33 cellular contexts compared by ENCODE assay signal in genomic region chr12:88044035-88044434, GRCh38. TPM values are rescaled to one million over a fixed set of nuclear protein-coding genes. Genes with fewer than 3 reads are reported as not detected.
"Had no signal": no experiment of that assay in that cellular context is flagged by ENCODE, and none has a peak within 500 bp of the region (broad histone marks: within the 10 kb centered on the region; RNA-seq: fewer than 3 reads in every experiment).

No MANE protein-coding gene starts in this region.

- H3K4me1 ChIP-seq: ascending aorta, colonic mucosa had no signal

- FAIRE-seq: bronchial epithelial cell, endometrium, endothelial cell of umbilical vein had no signal

- H3K27ac ChIP-seq: ascending aorta, brain microvascular endothelial cell, colonic mucosa, epithelial cell of prostate, esophagus squamous epithelium, gastroesophageal sphincter, heart right ventricle, WERI-Rb-1 had no signal

- ATAC-seq: activated CD4-positive, CD25-positive, alpha-beta regulatory T cell treated with anti-CD3 and anti-CD28 coated beads, Interleukin-2, amount 50 U/mL, for 24 hours; activated CD8-positive, alpha-beta T cell treated with anti-CD3 and anti-CD28 coated beads for 36 hours; activated naive CD4-positive, alpha-beta T cell treated with anti-CD3 and anti-CD28 coated beads, Interleukin-2, amount 50 U/mL, for 72 hours; gastroesophageal sphincter; heart right ventricle; T-helper 17 cell had no signal

- H3K9me3 Mint-ChIP-seq: activated B cell treated with CpG ODN at 0.5 μM for 24 hours; activated CD8-positive, alpha-beta T cell treated with anti-CD3 and anti-CD28 coated beads for 36 hours; activated naive CD4-positive, alpha-beta T cell treated with anti-CD3 and anti-CD28 coated beads, Interleukin-2, amount 10 ng/mL, durations not matched to agents 7 days and 5 days; activated naive CD4-positive, alpha-beta T cell treated with anti-CD3 and anti-CD28 coated beads, Interleukin-2, amount 50 U/mL, for 72 hours; activated naive CD8-positive, alpha-beta T cell treated with anti-CD3 and anti-CD28 coated beads, Interleukin-2, amount 10 ng/mL, durations not matched to agents 7 days and 5 days; T-helper 2 cell treated with Interferon-gamma antibody and Interleukin-4, amounts not matched to agents 5 μg/mL and 100 μg/mL, for 36 hours had no signal

- DNase-seq: activated B cell treated with CpG ODN at 0.5 μM for 24 hours; activated CD4-positive, alpha-beta T cell treated with anti-CD3 and anti-CD28 coated beads for 48 hours; activated CD4-positive, alpha-beta T cell treated with anti-CD3 and anti-CD28 coated beads, Interleukin-2, amount 50 U/mL, for 1 hour; activated CD4-positive, alpha-beta T cell treated with anti-CD3 and anti-CD28 coated beads, Interleukin-2, amount 50 U/mL, for 48 hours; activated CD8-positive, alpha-beta memory T cell treated with anti-CD3 and anti-CD28 coated beads for 24 hours; activated CD8-positive, alpha-beta T cell treated with anti-CD3 and anti-CD28 coated beads for 36 hours; activated gamma-delta T cell; activated naive CD4-positive, alpha-beta T cell; activated naive CD4-positive, alpha-beta T cell treated with anti-CD3 and anti-CD28 coated beads, Interleukin-2, amount 10 ng/mL, durations not matched to agents 7 days and 5 days; activated naive CD8-positive, alpha-beta T cell treated with anti-CD3 and anti-CD28 coated beads, Interleukin-2, amount 10 ng/mL, durations not matched to agents 7 days and 5 days; activated T-cell treated with anti-CD3 and anti-CD28 coated beads, Interleukin-2, amount 50 U/mL, for 48 hours; brain microvascular endothelial cell; colonic mucosa; effector CD8-positive, alpha-beta T cell; esophagus squamous epithelium; foreskin melanocyte; heart right ventricle; T-helper 1 cell; T-helper 17 cell; T1000; WERI-Rb-1 had no signal

- H3K36me3 ChIP-seq: colonic mucosa had no signal

- H3K9me3 ChIP-seq: ascending aorta, colonic mucosa, esophagus squamous epithelium, gastroesophageal sphincter, heart right ventricle had no signal

- H3K27me3 Mint-ChIP-seq: activated B cell treated with CpG ODN at 0.5 μM for 24 hours; activated CD8-positive, alpha-beta T cell treated with anti-CD3 and anti-CD28 coated beads for 36 hours; activated naive CD4-positive, alpha-beta T cell treated with anti-CD3 and anti-CD28 coated beads, Interleukin-2, amount 10 ng/mL, durations not matched to agents 7 days and 5 days; activated naive CD8-positive, alpha-beta T cell treated with anti-CD3 and anti-CD28 coated beads, Interleukin-2, amount 10 ng/mL, durations not matched to agents 7 days and 5 days; T-helper 17 cell had no signal

- H3K27ac Mint-ChIP-seq: activated B cell treated with CpG ODN at 0.5 μM for 24 hours; activated naive CD4-positive, alpha-beta T cell treated with anti-CD3 and anti-CD28 coated beads, Interleukin-2, amount 10 ng/mL, durations not matched to agents 7 days and 5 days; activated naive CD8-positive, alpha-beta T cell treated with anti-CD3 and anti-CD28 coated beads, Interleukin-2, amount 10 ng/mL, durations not matched to agents 7 days and 5 days; T-helper 17 cell had no signal

- H3K4me3 Mint-ChIP-seq: activated B cell treated with CpG ODN at 0.5 μM for 24 hours; activated CD8-positive, alpha-beta T cell treated with anti-CD3 and anti-CD28 coated beads for 36 hours; activated naive CD4-positive, alpha-beta T cell treated with anti-CD3 and anti-CD28 coated beads, Interleukin-2, amount 10 ng/mL, durations not matched to agents 7 days and 5 days; activated naive CD8-positive, alpha-beta T cell treated with anti-CD3 and anti-CD28 coated beads, Interleukin-2, amount 10 ng/mL, durations not matched to agents 7 days and 5 days; T-helper 17 cell; T-helper 2 cell treated with Interferon-gamma antibody and Interleukin-4, amounts not matched to agents 5 μg/mL and 100 μg/mL, for 36 hours had no signal

- H3K4me3 ChIP-seq: ascending aorta, colonic mucosa, esophagus squamous epithelium, gastroesophageal sphincter, heart right ventricle had no signal

- H3K27me3 ChIP-seq: ascending aorta, brain microvascular endothelial cell, colonic mucosa, esophagus squamous epithelium, gastroesophageal sphincter, heart right ventricle had no signal

RNA-seq across cellular contexts. Expression of gene C12orf50, which starts 14.8 kb away (rescaled TPM):
- total RNA-seq: activated CD8-positive, alpha-beta T cell treated with anti-CD3 and anti-CD28 coated beads for 36 hours; ascending aorta; bronchial epithelial cell; esophagus squamous epithelium; fibroblast of lung; fibroblast of villous mesenchyme; gastroesophageal sphincter had no signal
- polyA plus RNA-seq: endothelial cell of umbilical vein, esophagus, fibroblast of lung, heart right ventricle had no signal
